Comparison of ENCODE assay signal across 8 cellular contexts in the genomic region with DNA sequence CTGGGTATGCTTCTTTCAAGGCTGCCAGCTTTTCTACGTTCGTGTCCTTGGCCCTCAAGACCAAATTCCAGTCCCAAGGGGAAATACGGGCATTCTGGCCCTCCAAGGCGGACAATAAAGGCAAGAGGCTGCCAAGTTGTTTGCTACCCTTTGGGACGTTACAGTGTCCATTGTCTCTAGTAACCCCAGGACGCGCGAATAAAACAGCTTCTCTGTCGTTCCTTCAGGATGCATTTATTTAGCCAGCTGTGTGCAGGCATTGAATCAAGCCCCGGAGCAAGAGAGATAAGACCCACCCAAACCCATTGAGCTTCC. TPM values are rescaled to one million over a fixed set of nuclear protein-coding genes. Genes with fewer than 3 reads are reported as not detected.
DNase-seq lines count a peak whose midpoint lies in the region; ATAC-seq and TF ChIP-seq lines count a peak whose summit lies in the region.

No MANE protein-coding gene starts in this region.

- CTCF ChIA-PET in activated CD8-positive, alpha-beta memory T cell treated with anti-CD3 and anti-CD28 coated beads, Interleukin-2, amount 10 ng/mL, durations not matched to agents 7 days and 5 days (lab: Charles Lee): interaction anchor here (0.7 to 9.7 kb wide), 24 partner anchors 10 to 258 kb away, joined by 3 to 129 read pairs (median 5); partner anchors contain the start of genes ARMC7, CDR2L, HID1 and MIF4GD

- intact Hi-C loops in ascending aorta (cut with DNase I): loop anchor here (1.0 kb wide), 1 partner anchor 52 kb away; no protein-coding TSS in a partner anchor
- intact Hi-C loops in lower leg skin (cut with DNase I; ENCODE audit: low total_unique reads): no loop called here
- intact Hi-C loops in tibial artery (cut with DNase I; ENCODE audit: low total_unique reads): loop anchor here (5.0 kb wide), 1 partner anchor 51 kb away; no protein-coding TSS in a partner anchor

- H3K27ac Mint-ChIP-seq in activated CD8-positive, alpha-beta memory T cell treated with anti-CD3 and anti-CD28 coated beads, Interleukin-2, amount 10 ng/mL, durations not matched to agents 7 days and 5 days: peak overlapping the region; percentile 93

- peak overlapping the region; percentile 95 for H3K4me3 Mint-ChIP-seq in activated CD8-positive, alpha-beta memory T cell treated with anti-CD3 and anti-CD28 coated beads, Interleukin-2, amount 10 ng/mL, durations not matched to agents 7 days and 5 days

- H3K4me1 ChIP-seq in ascending aorta: peaks cover 4 to 18% of the 10 kb centered on the region in 2 donors
- H3K4me1 ChIP-seq in tibial artery: peaks cover 0 to 25% (median 15%) of the 10 kb centered on the region in 4 donors

- H3K9me3 Mint-ChIP-seq in activated CD8-positive, alpha-beta memory T cell treated with anti-CD3 and anti-CD28 coated beads, Interleukin-2, amount 10 ng/mL, durations not matched to agents 7 days and 5 days (ENCODE audit: low read depth): no peaks in the 10 kb centered on the region

- TF ChIP-seq CTCF in ascending aorta (IDR thresholded peaks at IDR 0.05) (no peak), lower leg skin (IDR thresholded peaks at IDR 0.05) (no peak), tibial artery (IDR thresholded peaks at IDR 0.05) (no peak)

- peaks cover 11% of the 10 kb centered on the region for H3K36me3 Mint-ChIP-seq in activated CD8-positive, alpha-beta memory T cell treated with anti-CD3 and anti-CD28 coated beads, Interleukin-2, amount 10 ng/mL, durations not matched to agents 7 days and 5 days

- H3K4me1 Mint-ChIP-seq in activated CD8-positive, alpha-beta memory T cell treated with anti-CD3 and anti-CD28 coated beads, Interleukin-2, amount 10 ng/mL, durations not matched to agents 7 days and 5 days: peaks cover 24% of the 10 kb centered on the region

- ATAC-seq in activated CD8-positive, alpha-beta memory T cell treated with anti-CD3 and anti-CD28 coated beads, Interleukin-2, amount 10 ng/mL, durations not matched to agents 7 days and 5 days: no peak

- H3K27me3 ChIP-seq in ascending aorta: no peaks in the 10 kb centered on the region
- H3K27me3 ChIP-seq in tibial artery: no peaks in the 10 kb centered on the region

- 0 to 1% methylated on average over 10 of the region's 10 CpGs for WGBS in lower leg skin, 2 donors

- H3K36me3 ChIP-seq in ascending aorta (peaks cover 3 to 12% of the 10 kb centered on the region in 2 donors), tibial artery (peaks cover 0 to 19% (median 7%) of the 10 kb centered on the region in 3 donors)

- DNase-seq in activated CD8-positive, alpha-beta memory T cell treated with anti-CD3 and anti-CD28 coated beads, Interleukin-2, amount 10 ng/mL, durations not matched to agents 7 days and 5 days: no peak
- DNase-seq in activated CD8-positive, alpha-beta memory T cell treated with anti-CD3 and anti-CD28 coated beads for 24 hours: no peak
- no peak for DNase-seq in ascending aorta (ENCODE audit: low spot score in 2 of 2)
- DNase-seq in lower leg skin (ENCODE audit: low spot score in 2 of 2): no peak
- no peak for DNase-seq in tibial artery
- DNase-seq in NCI-H1436 (lab: John Stamatoyannopoulos, UW): no peak
- DNase-seq in SIG-M5 treated with dmso at 0.1 percent for 504 hours (lab: John Stamatoyannopoulos, UW; ENCODE audit: unreplicated experiment): no peak
- no peak for DNase-seq in inferior parietal cortex (ENCODE audit: extremely low spot score)

- TF ChIP-seq POLR2A in lower leg skin (IDR thresholded peaks at IDR 0.05): no peak

- H3K4me3 ChIP-seq in ascending aorta (peak overlapping the region; percentile 68 to 88), lower leg skin (ENCODE audit: low read depth, poor library complexity, severe bottlenecking) (peak overlapping the region; percentile 78), tibial artery (peak overlapping the region; percentile 89 to 93)

- H3K9me3 ChIP-seq in ascending aorta (no peaks in the 10 kb centered on the region), tibial artery (no peaks in the 10 kb centered on the region)

- no peaks in the 10 kb centered on the region for H3K27me3 Mint-ChIP-seq in activated CD8-positive, alpha-beta memory T cell treated with anti-CD3 and anti-CD28 coated beads, Interleukin-2, amount 10 ng/mL, durations not matched to agents 7 days and 5 days

- peak overlapping the region; percentile 83 to 91 for H3K27ac ChIP-seq in ascending aorta
- peak overlapping the region; percentile 85 to 87 for H3K27ac ChIP-seq in tibial artery

RNA-seq across cellular contexts. Expression of gene MRPL58, which starts 0.6 kb away (rescaled TPM):
- 10 to 100 TPM; 45.9 to 53.1 TPM for total RNA-seq in activated CD8-positive, alpha-beta memory T cell treated with anti-CD3 and anti-CD28 coated beads, Interleukin-2, amount 10 ng/mL, durations not matched to agents 7 days and 5 days
- total RNA-seq in ascending aorta: 14.5 TPM
- total RNA-seq in lower leg skin: 10 to 100 TPM; 48.6 to 76.4 (median 58.8) TPM

RNA-seq across cellular contexts. Expression of gene CDR2L, which starts 25.6 kb away (rescaled TPM):
- under 1 TPM; 0.32 to 0.47 TPM for total RNA-seq in activated CD8-positive, alpha-beta memory T cell treated with anti-CD3 and anti-CD28 coated beads, Interleukin-2, amount 10 ng/mL, durations not matched to agents 7 days and 5 days
- total RNA-seq in ascending aorta (54.7 TPM), lower leg skin (1 to 10 TPM; 4.5 to 9.8 (median 5.3) TPM)

RNA-seq across cellular contexts. Expression of gene ATP5PD, which starts 33.7 kb away (rescaled TPM):
- total RNA-seq in activated CD8-positive, alpha-beta memory T cell treated with anti-CD3 and anti-CD28 coated beads, Interleukin-2, amount 10 ng/mL, durations not matched to agents 7 days and 5 days: 100 to 1,000 TPM; 188 to 210 TPM
- total RNA-seq in ascending aorta (133 TPM), lower leg skin (100 to 1,000 TPM; 212 to 298 (median 249) TPM)

RNA-seq across cellular contexts. Expression of gene KCTD2, which starts 34.0 kb away (rescaled TPM):
- total RNA-seq in activated CD8-positive, alpha-beta memory T cell treated with anti-CD3 and anti-CD28 coated beads, Interleukin-2, amount 10 ng/mL, durations not matched to agents 7 days and 5 days: 10 to 100 TPM; 16.8 to 19.1 TPM
- total RNA-seq in ascending aorta: 31.4 TPM
- total RNA-seq in lower leg skin: 10 to 100 TPM; 22.5 to 38.3 (median 28.6) TPM

RNA-seq across cellular contexts. Expression of gene HID1, which starts 40.5 kb away (rescaled TPM):
- not detected for total RNA-seq in activated CD8-positive, alpha-beta memory T cell treated with anti-CD3 and anti-CD28 coated beads, Interleukin-2, amount 10 ng/mL, durations not matched to agents 7 days and 5 days
- total RNA-seq in ascending aorta (103 TPM), lower leg skin (10 to 100 TPM in 1 of 4 donors, 1 to 10 TPM in 3; 2.9 to 11.6 (median 6.2) TPM)
